In the genomic region with DNA sequence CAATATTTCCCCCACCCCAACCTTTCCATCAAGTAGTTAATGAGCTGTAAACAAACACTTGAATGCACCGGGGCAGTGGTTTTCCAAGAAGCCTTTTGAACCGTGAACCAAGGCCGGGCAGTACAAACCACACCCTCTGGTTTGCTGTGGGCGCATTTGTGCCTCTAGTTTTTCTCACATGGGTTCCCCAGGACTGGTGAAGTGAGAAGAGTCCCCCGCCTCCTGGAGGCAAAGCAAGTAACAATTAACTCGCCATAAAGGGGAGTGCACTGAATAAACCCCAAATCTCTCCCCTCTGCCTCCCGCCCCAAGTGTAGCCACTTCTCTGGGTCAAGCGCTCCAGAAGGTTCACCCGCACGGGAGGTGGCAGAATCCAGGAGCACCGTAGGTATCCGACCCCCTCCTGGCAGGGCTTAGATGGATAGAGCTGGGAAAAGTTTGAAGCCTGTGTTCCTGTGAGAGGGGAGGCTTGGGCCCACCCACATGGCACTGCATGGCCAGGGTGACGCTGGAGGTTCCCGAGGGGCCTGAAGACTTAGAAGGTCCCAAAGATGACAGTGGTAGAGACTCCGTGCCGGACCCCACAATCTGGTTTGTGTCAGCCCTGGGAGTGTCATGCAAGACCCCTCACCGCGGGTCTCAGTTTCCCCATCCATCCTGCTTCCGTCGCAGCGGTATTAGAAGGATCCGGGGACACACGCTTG, we compare ENCODE assay signal across 13 cellular contexts.
DNase-seq lines count a peak whose midpoint lies in the region; ATAC-seq and TF ChIP-seq lines count a peak whose summit lies in the region.
"Had no signal": no experiment of that assay in that cellular context is flagged by ENCODE, and none has a peak within 500 bp of the region (broad histone marks: within the 10 kb centered on the region; RNA-seq: fewer than 3 reads in every experiment).

No MANE protein-coding gene starts in this region.

- H3K4me1 ChIP-seq in BLaER1: peaks cover 13% of the 10 kb centered on the region
- peaks cover 4 to 12% (median 7%) of the 10 kb centered on the region in 4 donors for H3K4me1 ChIP-seq in esophagus muscularis mucosa
- H3K4me1 ChIP-seq: testis had no signal

- no peaks in the 10 kb centered on the region for H3K36me3 Mint-ChIP-seq in osteocyte (ENCODE audit: unreplicated experiment)
- H3K36me3 Mint-ChIP-seq: memory B cell had no signal

- H3K4me3 ChIP-seq in BLaER1 (no peak overlapping the region), esophagus muscularis mucosa (peak overlapping the region in 1 of 4 donors; percentile 46), H7 (ENCODE audit: insufficient read depth, low read depth, low read length) (no peak overlapping the region)

- no peak overlapping the region for H3K9ac ChIP-seq in BLaER1

- no peaks in the 10 kb centered on the region for H4K20me1 ChIP-seq in BLaER1

- no peaks in the 10 kb centered on the region for H3K36me3 ChIP-seq in BLaER1
- H3K36me3 ChIP-seq in esophagus muscularis mucosa: no peaks in the 10 kb centered on the region
- no peaks in the 10 kb centered on the region for H3K36me3 ChIP-seq in H7 (replicated peaks; ENCODE audit: control insufficient read depth, insufficient read depth, low read length)
- H3K36me3 ChIP-seq: neutrophil had no signal

- H3K27me3 Mint-ChIP-seq in osteocyte (ENCODE audit: unreplicated experiment): peaks cover 37% of the 10 kb centered on the region

- no peak overlapping the region for H3K27ac Mint-ChIP-seq in osteocyte (ENCODE audit: unreplicated experiment)
- H3K27ac Mint-ChIP-seq: dendritic cell treated with granulocyte-macrophage colony-stimulating factor and Interleukin-4, amounts not matched to agents 40 ng/mL and 50 ng/mL, for 4 days; memory B cell; T-helper 1 cell treated with Interleukin-12 subunit alpha and Interleukin-12 subunit beta and Interleukin-4 antibody, amounts not matched to agents 30 μg/mL and 1 μg/mL, for 36 hours had no signal

- intact Hi-C loops in esophagus muscularis mucosa (cut with DNase I): loop anchor here (2.0 to 5.0 kb wide), 3 partner anchors 531 to 696 kb away; no protein-coding TSS in a partner anchor

- TF ChIP-seq CTCF in esophagus muscularis mucosa (IDR thresholded peaks at IDR 0.05): no peak
- TF ChIP-seq CTCF in osteocyte (IDR thresholded peaks at IDR 0.05): no peak

- H3K4me2 ChIP-seq in BLaER1: peak overlapping the region; percentile 77

- H3K9me3 Mint-ChIP-seq in osteocyte (ENCODE audit: unreplicated experiment): no peaks in the 10 kb centered on the region
- H3K9me3 Mint-ChIP-seq: dendritic cell treated with granulocyte-macrophage colony-stimulating factor and Interleukin-4, amounts not matched to agents 40 ng/mL and 50 ng/mL, for 4 days; memory B cell; T-helper 1 cell treated with Interleukin-12 subunit alpha and Interleukin-12 subunit beta and Interleukin-4 antibody, amounts not matched to agents 30 μg/mL and 1 μg/mL, for 36 hours had no signal

- 71% methylated on average over 22 of the region's 23 CpGs for WGBS in esophagus muscularis mucosa

- ATAC-seq in GM18498 (IDR thresholded peaks at IDR 0.05; ENCODE audit: unreplicated experiment): no peak

- H3K27me3 ChIP-seq in BLaER1: no peaks in the 10 kb centered on the region
- peaks cover 0 to 21% (median 0%) of the 10 kb centered on the region in 4 donors for H3K27me3 ChIP-seq in esophagus muscularis mucosa
- peaks cover 9% of the 10 kb centered on the region for H3K27me3 ChIP-seq in H7 (ENCODE audit: control insufficient read depth, insufficient read depth, low read length)
- H3K27me3 ChIP-seq: testis had no signal

- peak overlapping the region; percentile 58 for H3K4me3 Mint-ChIP-seq in osteocyte (ENCODE audit: unreplicated experiment)
- H3K4me3 Mint-ChIP-seq: T-helper 1 cell treated with Interleukin-12 subunit alpha and Interleukin-12 subunit beta and Interleukin-4 antibody, amounts not matched to agents 30 μg/mL and 1 μg/mL, for 36 hours had no signal

- no peak overlapping the region for H3K27ac ChIP-seq in BLaER1
- no peak overlapping the region for H3K27ac ChIP-seq in esophagus muscularis mucosa (replicated peaks in 1 of 4)
- H3K27ac ChIP-seq: neutrophil, testis had no signal

- H3K4me1 Mint-ChIP-seq in osteocyte (ENCODE audit: unreplicated experiment): no peaks in the 10 kb centered on the region

- DNase-seq in GM03348 (ENCODE audit: low spot score): peak; percentile 4
- peak; percentile 77 for DNase-seq in esophagus muscularis mucosa (ENCODE audit: extremely low spot score)
- DNase-seq in osteocyte (ENCODE audit: extremely low spot score, unreplicated experiment): no peak
- DNase-seq in H7: no peak
- DNase-seq in NCI-H1694 (lab: John Stamatoyannopoulos, UW): no peak
- DNase-seq: DND-41 had no signal

- no peak for TF ChIP-seq POLR2A in esophagus muscularis mucosa (IDR thresholded peaks at IDR 0.05; ENCODE audit: low read depth)

- TF ChIP-seq EP300 in esophagus muscularis mucosa (IDR thresholded peaks at IDR 0.05): no peak

- no peaks in the 10 kb centered on the region for H3K9me3 ChIP-seq in BLaER1
- H3K9me3 ChIP-seq in esophagus muscularis mucosa: no peaks in the 10 kb centered on the region
- H3K9me3 ChIP-seq: neutrophil, testis had no signal

Comparison
In these comparisons a context has a peak if more than half of its experiments do, and no peak if none do; other contexts are left out.
1. DNase-seq: peak in GM03348 (single experiment) and esophagus muscularis mucosa (single experiment); none in osteocyte (single experiment), H7 (single experiment) and NCI-H1694 (single experiment).